Comparison of ENCODE assay signal across 1 cellular context in the genomic region with DNA sequence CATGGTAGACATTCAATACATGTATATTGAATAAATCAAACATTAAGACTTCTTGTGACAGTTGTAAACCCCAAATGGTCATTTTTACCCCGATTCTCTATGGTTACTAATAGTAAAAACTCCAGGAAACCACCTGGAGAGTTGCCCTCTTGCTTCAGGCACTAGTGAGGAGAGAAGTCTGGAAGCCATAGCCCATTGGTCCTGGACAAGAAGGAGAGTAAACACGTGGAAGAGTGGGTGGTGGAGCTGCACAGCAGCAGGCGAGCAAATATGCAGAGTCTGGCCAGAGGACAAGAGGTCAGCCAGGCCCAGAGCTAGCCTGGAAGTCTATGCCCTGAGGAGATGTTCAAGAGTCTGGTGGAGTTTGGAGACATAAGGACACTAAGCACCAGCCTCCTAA.
TF ChIP-seq lines count a peak whose summit lies in the region.

No MANE protein-coding gene starts in this region.

TF ChIP-seq in IMR-90, 13 proteins besides CTCF, POLR2A, EP300 and RAD21:
- TF ChIP-seq BHLHE40 (IDR thresholded peaks at IDR 0.05; ENCODE audit: low read depth, low read length), result peak; percentile 21; the same call in 1 of the 2 replicates
- TF ChIP-seq, protein P1, sequence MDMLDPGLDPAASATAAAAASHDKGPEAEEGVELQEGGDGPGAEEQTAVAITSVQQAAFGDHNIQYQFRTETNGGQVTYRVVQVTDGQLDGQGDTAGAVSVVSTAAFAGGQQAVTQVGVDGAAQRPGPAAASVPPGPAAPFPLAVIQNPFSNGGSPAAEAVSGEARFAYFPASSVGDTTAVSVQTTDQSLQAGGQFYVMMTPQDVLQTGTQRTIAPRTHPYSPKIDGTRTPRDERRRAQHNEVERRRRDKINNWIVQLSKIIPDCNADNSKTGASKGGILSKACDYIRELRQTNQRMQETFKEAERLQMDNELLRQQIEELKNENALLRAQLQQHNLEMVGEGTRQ (IDR thresholded peaks at IDR 0.05; ENCODE audit: low read depth, low read length), result no peak; the same call in 1 of the 2 replicates
- TF ChIP-seq MXI1 (IDR thresholded peaks at IDR 0.05; ENCODE audit: borderline replicate concordance, low read depth, low read length), result peak; percentile 61; the same call in 1 of the 2 replicates
- no peak for TF ChIP-seq MAZ (IDR thresholded peaks at IDR 0.05; ENCODE audit: borderline replicate concordance, low read depth, low read length)
